ENCODE assay signal across 10 cellular contexts in the genomic region with DNA sequence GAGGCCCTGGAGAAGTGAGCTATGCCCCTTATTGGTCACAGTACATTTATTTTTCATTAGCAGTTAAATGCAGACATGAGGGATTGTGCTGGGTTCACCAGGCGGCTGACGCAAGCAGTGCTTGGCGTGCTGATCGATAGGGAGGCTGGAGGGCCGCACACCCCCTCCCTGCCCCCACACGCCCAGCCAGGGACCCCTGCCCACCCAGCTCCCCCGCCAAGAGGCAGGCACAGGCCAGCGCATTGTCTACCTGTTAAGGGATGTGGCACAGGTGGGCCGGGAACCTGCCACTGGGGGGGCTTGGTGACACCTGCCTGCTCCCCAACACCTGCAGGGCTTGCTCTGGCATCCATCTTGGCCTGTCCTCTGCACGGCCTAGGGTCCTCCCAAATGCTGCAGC. TPM values are rescaled to one million over a fixed set of nuclear protein-coding genes. Genes with fewer than 3 reads are reported as not detected.
"Had no signal": no experiment of that assay in that cellular context is flagged by ENCODE, and none has a peak within 500 bp of the region (broad histone marks: within the 10 kb centered on the region; RNA-seq: fewer than 3 reads in every experiment).

No MANE protein-coding gene starts in this region.

- H3K4me1 ChIP-seq: HAP-1 had no signal

- ATAC-seq: HCT116, HepG2 had no signal

- H2AFZ ChIP-seq: GM23248 had no signal

- H3K36me3 ChIP-seq: HAP-1 had no signal

- H3K9me3 ChIP-seq: HAP-1 had no signal

- H3K27ac ChIP-seq: GM23248, HL-60 had no signal

- H3K9ac ChIP-seq: GM23248 had no signal

- DNase-seq: GM23248, GOT3, H7, HFFc6, KBM-7 had no signal

- H3K4me3 ChIP-seq: GM23248, HAP-1 had no signal

RNA-seq across cellular contexts. Expression of a gene that starts 39.2 kb away (rescaled TPM):
- polyA plus RNA-seq: GM23248, HepG2, IgD-negative memory B cell had no signal

RNA-seq across cellular contexts. Expression of a gene that starts 49.6 kb away (rescaled TPM):
- polyA plus RNA-seq: GM23248, HepG2, IgD-negative memory B cell had no signal
